14 cellular contexts compared by ENCODE assay signal in genomic region chr1:67612690-67613322, GRCh38.
A peak's percentile ranks its signal among the peaks of the same experiment; 100 is the strongest.
DNase-seq lines count a peak whose midpoint lies in the region; ATAC-seq and TF ChIP-seq lines count a peak whose summit lies in the region.
"Had no signal": no experiment of that assay in that cellular context is flagged by ENCODE, and none has a peak within 500 bp of the region (broad histone marks: within the 10 kb centered on the region; RNA-seq: fewer than 3 reads in every experiment).

No MANE protein-coding gene starts in this region.

- peaks cover 38% of the 10 kb centered on the region for H3K4me1 Mint-ChIP-seq in nephron progenitor cell
- peaks cover under 1% of the 10 kb centered on the region for H3K4me1 Mint-ChIP-seq in activated naive CD8-positive, alpha-beta T cell treated with anti-CD3 and anti-CD28 coated beads, Interleukin-2, amount 50 U/mL, for 24 hours

- H3K4me3 ChIP-seq in aorta (ENCODE audit: low read length in 2 of 2) (no peak overlapping the region), stomach (no peak overlapping the region)
- H3K4me3 ChIP-seq: SJCRH30 had no signal

- no peaks in the 10 kb centered on the region for H3K9me3 ChIP-seq in aorta (ENCODE audit: control insufficient read depth, low read length)
- H3K9me3 ChIP-seq in stomach, result no peaks in the 10 kb centered on the region
- H3K9me3 ChIP-seq: SJCRH30 had no signal

- H3K36me3 ChIP-seq in aorta (ENCODE audit: control insufficient read depth in 1 of 2, insufficient read depth in 2 of 2, low read length in 1 of 2) (no peaks in the 10 kb centered on the region), stomach (no peaks in the 10 kb centered on the region)
- H3K36me3 ChIP-seq: SJCRH30 had no signal

- intact Hi-C loops in Right ventricle myocardium superior (cut with DNase I) (no loop called here), aorta (cut with DNase I) (loop anchor here in 1 of 2 donors (5.0 kb wide), 1 partner anchor 51 kb away; no protein-coding TSS in a partner anchor), stomach (cut with DNase I; ENCODE audit: low total_unique reads) (no loop called here)

- 6 to 9% methylated on average over 4 of the region's 4 CpGs for WGBS in aorta, 2 donors
- 69 to 81% (median 76%) methylated on average over 4 of the region's 4 CpGs for WGBS in stomach, 5 donors

- H3K27me3 ChIP-seq in aorta (ENCODE audit: control insufficient read depth in 1 of 2, insufficient read depth in 2 of 2, low read length in 1 of 2), result no peaks in the 10 kb centered on the region
- no peaks in the 10 kb centered on the region for H3K27me3 ChIP-seq in stomach
- H3K27me3 ChIP-seq: SJCRH30 had no signal

- no peaks in the 10 kb centered on the region for H3K27me3 Mint-ChIP-seq in nephron progenitor cell (ENCODE audit: low read depth, poor library complexity)
- peaks cover 2% of the 10 kb centered on the region for H3K27me3 Mint-ChIP-seq in activated naive CD8-positive, alpha-beta T cell treated with anti-CD3 and anti-CD28 coated beads, Interleukin-2, amount 50 U/mL, for 24 hours

- no peaks in the 10 kb centered on the region for H3K36me3 Mint-ChIP-seq in nephron progenitor cell (ENCODE audit: low read depth)
- no peaks in the 10 kb centered on the region for H3K36me3 Mint-ChIP-seq in activated naive CD8-positive, alpha-beta T cell treated with anti-CD3 and anti-CD28 coated beads, Interleukin-2, amount 50 U/mL, for 24 hours (ENCODE audit: low read depth)
- H3K36me3 Mint-ChIP-seq: activated naive CD4-positive, alpha-beta T cell treated with anti-CD3 and anti-CD28 coated beads, Interleukin-2, amount 50 U/mL, for 24 hours had no signal

- peak; percentile 63 for ATAC-seq in Right ventricle myocardium superior (ENCODE audit: poor library complexity)
- peak; percentile 61 for ATAC-seq in aorta (ENCODE audit: low FRiP score)
- ATAC-seq in activated naive CD8-positive, alpha-beta T cell treated with anti-CD3 and anti-CD28 coated beads, Interleukin-2, amount 50 U/mL, for 24 hours, result no peak

- DNase-seq in RPMI7951 (ENCODE audit: low read depth), result peak; percentile 23
- DNase-seq in Right ventricle myocardium superior, result peak; percentile 57
- no peak for DNase-seq in nephron progenitor cell
- DNase-seq in aorta, result peak in 1 of 2 donors; percentile 60
- no peak for DNase-seq in stomach
- no peak for DNase-seq in dermis blood vessel endothelial cell
- DNase-seq in activated naive CD8-positive, alpha-beta T cell treated with anti-CD3 and anti-CD28 coated beads, Interleukin-2, amount 50 U/mL, for 24 hours, result no peak
- DNase-seq: caudate nucleus; CD4-positive, alpha-beta T cell; foreskin melanocyte; NCI-H1694; NCI-H446 treated with DMSO at 0.1 percent for 48 hours had no signal

- H3K4me1 ChIP-seq in aorta (ENCODE audit: control insufficient read depth in 1 of 2, insufficient read depth in 2 of 2, low read length in 2 of 2), result peaks cover 2 to 6% of the 10 kb centered on the region in 2 donors
- H3K4me1 ChIP-seq in stomach, result peaks cover 0 to 11% (median 2%) of the 10 kb centered on the region in 4 donors
- H3K4me1 ChIP-seq: SJCRH30 had no signal

- H3K4me3 Mint-ChIP-seq in nephron progenitor cell, result no peak overlapping the region
- H3K4me3 Mint-ChIP-seq in activated naive CD8-positive, alpha-beta T cell treated with anti-CD3 and anti-CD28 coated beads, Interleukin-2, amount 50 U/mL, for 24 hours, result no peak overlapping the region
- H3K4me3 Mint-ChIP-seq: activated naive CD4-positive, alpha-beta T cell treated with anti-CD3 and anti-CD28 coated beads, Interleukin-2, amount 50 U/mL, for 24 hours; CD4-positive, alpha-beta T cell had no signal

- TF ChIP-seq POLR2A in stomach (IDR thresholded peaks at IDR 0.05), result no peak

- peak overlapping the region; percentile 75 for H3K27ac Mint-ChIP-seq in nephron progenitor cell
- H3K27ac Mint-ChIP-seq in activated naive CD8-positive, alpha-beta T cell treated with anti-CD3 and anti-CD28 coated beads, Interleukin-2, amount 50 U/mL, for 24 hours, result no peak overlapping the region
- H3K27ac Mint-ChIP-seq: activated naive CD4-positive, alpha-beta T cell treated with anti-CD3 and anti-CD28 coated beads, Interleukin-2, amount 50 U/mL, for 24 hours; CD4-positive, alpha-beta T cell had no signal

- TF ChIP-seq EP300 in stomach (IDR thresholded peaks at IDR 0.05), result no peak

- H3K9me3 Mint-ChIP-seq in nephron progenitor cell, result peaks cover 10% of the 10 kb centered on the region
- H3K9me3 Mint-ChIP-seq in activated naive CD8-positive, alpha-beta T cell treated with anti-CD3 and anti-CD28 coated beads, Interleukin-2, amount 50 U/mL, for 24 hours, result no peaks in the 10 kb centered on the region
- H3K9me3 Mint-ChIP-seq: CD4-positive, alpha-beta T cell had no signal

- H3K27ac ChIP-seq in aorta (ENCODE audit: low read depth in 1 of 2, low read length in 2 of 2), result peak overlapping the region; percentile 12 to 16
- peak overlapping the region in 2 of 5 donors; percentile 50 to 55 for H3K27ac ChIP-seq in stomach
- H3K27ac ChIP-seq: SJCRH30 had no signal

- no peak for TF ChIP-seq CTCF in nephron progenitor cell (IDR thresholded peaks at IDR 0.05)
- TF ChIP-seq CTCF in stomach (IDR thresholded peaks at IDR 0.05), result no peak

Comparison
In these comparisons a context has a peak if more than half of its experiments do, and no peak if none do; other contexts are left out.
1. DNase-seq: peak in RPMI7951 (single experiment) and Right ventricle myocardium superior (single experiment); none in nephron progenitor cell (single experiment), stomach (single experiment), dermis blood vessel endothelial cell (single experiment) and activated naive CD8-positive, alpha-beta T cell treated with anti-CD3 and anti-CD28 coated beads, Interleukin-2, amount 50 U/mL, for 24 hours (single experiment).